In the genomic region with DNA sequence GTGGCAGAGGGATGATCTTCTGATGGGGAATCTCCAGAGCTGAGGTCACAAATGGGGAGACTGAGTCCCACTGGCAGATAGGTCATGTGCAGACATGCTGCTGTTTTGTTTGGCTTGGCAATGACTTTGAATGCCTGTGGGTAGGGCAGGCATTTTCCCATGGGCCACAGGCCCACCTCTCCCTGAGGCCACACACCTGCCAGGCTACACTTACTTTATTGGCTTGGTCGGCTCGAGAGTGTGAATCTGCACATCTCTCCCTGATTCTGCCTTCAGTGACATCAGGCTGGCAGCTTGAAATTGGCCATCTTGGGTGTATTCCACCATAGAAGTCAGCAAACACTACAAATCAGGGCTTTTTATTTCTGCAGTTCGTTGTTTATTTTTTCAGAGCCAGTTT, we compare ENCODE assay signal across 20 cellular contexts.
"Had no signal": no experiment of that assay in that cellular context is flagged by ENCODE, and none has a peak within 500 bp of the region (broad histone marks: within the 10 kb centered on the region; RNA-seq: fewer than 3 reads in every experiment).

No MANE protein-coding gene starts in this region.

- H3K9me3 ChIP-seq: heart left ventricle, ovary, testis, tibial nerve had no signal

- H3K27ac ChIP-seq: dorsolateral prefrontal cortex, heart left ventricle, ovary, testis, tibial nerve had no signal

- H3K4me3 ChIP-seq: dorsolateral prefrontal cortex, heart left ventricle, ovary, smooth muscle cell, testis, tibial nerve had no signal

- H3K27ac Mint-ChIP-seq: natural killer cell; progenitor cell of endocrine pancreas; stimulated activated memory B cell treated with anti-CD40 and anti-IgM and Interleukin-4, amounts not matched to agents 10 μg/mL and 1 μg/mL and 100 μg/mL, for 72 hours; stimulated activated naive CD8-positive, alpha-beta T cell treated with anti-CD3 and anti-CD28 coated beads, Interleukin-15, amount 100 ng/mL, for 72 hours had no signal

- H3K4me3 Mint-ChIP-seq: natural killer cell; neural crest cell; stimulated activated memory B cell treated with anti-CD40 and anti-IgM and Interleukin-4, amounts not matched to agents 10 μg/mL and 1 μg/mL and 100 μg/mL, for 72 hours; stimulated activated naive CD8-positive, alpha-beta T cell treated with anti-CD3 and anti-CD28 coated beads, Interleukin-15, amount 100 ng/mL, for 72 hours had no signal

- H3K4me1 Mint-ChIP-seq: stimulated activated naive CD8-positive, alpha-beta T cell treated with anti-CD3 and anti-CD28 coated beads, Interleukin-15, amount 100 ng/mL, for 72 hours had no signal

- H3K4me1 ChIP-seq: heart left ventricle, testis had no signal

- H3K36me3 Mint-ChIP-seq: natural killer cell; stimulated activated memory B cell treated with anti-CD40 and anti-IgM and Interleukin-4, amounts not matched to agents 10 μg/mL and 1 μg/mL and 100 μg/mL, for 72 hours had no signal

- H3K36me3 ChIP-seq: heart left ventricle, ovary, tibial nerve had no signal

- DNase-seq: cortex of kidney; effector CD8-positive, alpha-beta T cell; heart left ventricle; hippocampal formation; kidney glomerular epithelial cell; natural killer cell; nucleus accumbens; right cardiac atrium; stimulated activated CD4-positive, alpha-beta T cell treated with anti-CD3 and anti-CD28 coated beads, Interleukin-1b, Interleukin-23, amount 100 ng/mL, for 48 hours; stimulated activated CD4-positive, alpha-beta T cell treated with anti-CD3 and anti-CD28 coated beads, Interleukin-4, amount 100 ng/mL, for 24 hours; stimulated activated naive CD8-positive, alpha-beta T cell treated with anti-CD3 and anti-CD28 coated beads, Interleukin-15, amount 100 ng/mL, for 72 hours; testis had no signal

- H3K4me2 ChIP-seq: smooth muscle cell had no signal

- ATAC-seq: heart left ventricle; left lobe of liver; natural killer cell; right cardiac atrium; stimulated activated memory B cell treated with anti-CD40 and anti-IgM and Interleukin-4, amounts not matched to agents 10 μg/mL and 1 μg/mL and 100 μg/mL, for 72 hours; stimulated activated naive CD8-positive, alpha-beta T cell treated with anti-CD3 and anti-CD28 coated beads, Interleukin-15, amount 100 ng/mL, for 72 hours had no signal

- H3K27me3 ChIP-seq: dorsolateral prefrontal cortex, ovary, testis, tibial nerve had no signal

- H3K9me3 Mint-ChIP-seq: natural killer cell; neural crest cell; stimulated activated memory B cell treated with anti-CD40 and anti-IgM and Interleukin-4, amounts not matched to agents 10 μg/mL and 1 μg/mL and 100 μg/mL, for 72 hours; stimulated activated naive CD8-positive, alpha-beta T cell treated with anti-CD3 and anti-CD28 coated beads, Interleukin-15, amount 100 ng/mL, for 72 hours had no signal
